In genomic region chr22:38462960-38463784, GRCh38 we compare ENCODE assay signal across 1 cellular context.
TF ChIP-seq lines count a peak whose summit lies in the region.

No MANE protein-coding gene starts in this region.

TF ChIP-seq in HepG2, 621 proteins besides CTCF, POLR2A, EP300 and RAD21 (continued from another document and continues in another):
- TF ChIP-seq ZNF292 (CRISPR knock-in tag; IDR thresholded peaks at IDR 0.05; ENCODE audit: borderline replicate concordance, low read depth) (no peak), PREB (CRISPR knock-in tag; IDR thresholded peaks at IDR 0.05) (no peak), CBX1 (IDR thresholded peaks at IDR 0.05; ENCODE audit: low read depth) (no peak), ZFP36L2 (CRISPR knock-in tag; IDR thresholded peaks at IDR 0.05) (no peak), TCF7 (IDR thresholded peaks at IDR 0.05; ENCODE audit: low read depth) (no peak), REL (CRISPR knock-in tag; conservative IDR thresholded peaks at IDR 0.05) (no peak), ZNF451 (CRISPR knock-in tag; IDR thresholded peaks at IDR 0.05) (no peak), TSC22D2 (CRISPR knock-in tag; IDR thresholded peaks at IDR 0.05; ENCODE audit: borderline replicate concordance) (peak; percentile 39; the same call in 1 of the 2 replicates), SNAPC2 (CRISPR knock-in tag; IDR thresholded peaks at IDR 0.05) (no peak), RFXANK (CRISPR knock-in tag; IDR thresholded peaks at IDR 0.05) (no peak), MATR3 (CRISPR knock-in tag; IDR thresholded peaks at IDR 0.05) (no peak), HMGA1 (CRISPR knock-in tag; conservative IDR thresholded peaks at IDR 0.05) (no peak), CBFB (CRISPR knock-in tag; IDR thresholded peaks at IDR 0.05) (0 out of 2 replicates have a peak, but pooled peaks have one; percentile 67), PTBP1 (IDR thresholded peaks at IDR 0.05; ENCODE audit: low read depth, low read length, poor library complexity, severe bottlenecking) (no peak), ZNF792 (CRISPR knock-in tag; IDR thresholded peaks at IDR 0.05) (no peak), HNF1B (CRISPR knock-in tag; IDR thresholded peaks at IDR 0.05) (no peak), EHMT2 (IDR thresholded peaks at IDR 0.05; ENCODE audit: borderline replicate concordance, low read depth, low read length) (no peak), ZNF17 (CRISPR knock-in tag; IDR thresholded peaks at IDR 0.05) (no peak), FOXO1 (CRISPR knock-in tag; IDR thresholded peaks at IDR 0.05) (peak; percentile 44; the same call in 1 of the 2 replicates), FOXJ3 (CRISPR knock-in tag; IDR thresholded peaks at IDR 0.05; ENCODE audit: borderline replicate concordance) (no peak), TOE1 (CRISPR knock-in tag; IDR thresholded peaks at IDR 0.05) (no peak), ZUFSP (CRISPR knock-in tag; IDR thresholded peaks at IDR 0.05; ENCODE audit: borderline replicate concordance) (no peak), ZNF350 (CRISPR knock-in tag; IDR thresholded peaks at IDR 0.05; ENCODE audit: borderline replicate concordance, low read depth) (no peak; the same call in 1 of the 2 replicates), ZNF205 (CRISPR knock-in tag; IDR thresholded peaks at IDR 0.05) (peak; percentile 81), RBM22 (optimal IDR thresholded peaks at IDR 0.05; ENCODE audit: low read length) (no peak), ZNF580 (CRISPR knock-in tag; IDR thresholded peaks at IDR 0.05; ENCODE audit: borderline replicate concordance, low read depth) (no peak), ZNF501 (CRISPR knock-in tag; IDR thresholded peaks at IDR 0.05) (peak; percentile 77), ZBTB42 (CRISPR knock-in tag; IDR thresholded peaks at IDR 0.05) (no peak), ZNF232 (CRISPR knock-in tag; IDR thresholded peaks at IDR 0.05; ENCODE audit: borderline replicate concordance) (peak; percentile 40; the same call in 1 of the 2 replicates), NCOA5 (CRISPR knock-in tag; IDR thresholded peaks at IDR 0.05) (no peak), MXD4 (CRISPR knock-in tag; IDR thresholded peaks at IDR 0.05) (no peak), ZNF776 (CRISPR knock-in tag; IDR thresholded peaks at IDR 0.05) (no peak), ZNF326 (CRISPR knock-in tag; IDR thresholded peaks at IDR 0.05; ENCODE audit: borderline replicate concordance) (no peak), GABPB1 (CRISPR knock-in tag; IDR thresholded peaks at IDR 0.05) (peak; percentile 68), STAG1 (CRISPR knock-in tag; IDR thresholded peaks at IDR 0.05) (no peak), HDAC2 (CRISPR knock-in tag; IDR thresholded peaks at IDR 0.05) (peak; percentile 44), ZNF652 (CRISPR knock-in tag; IDR thresholded peaks at IDR 0.05; ENCODE audit: borderline replicate concordance, low read depth) (peak; percentile 49; the same call in 1 of the 2 replicates)
- TF ChIP-seq, protein P1, sequence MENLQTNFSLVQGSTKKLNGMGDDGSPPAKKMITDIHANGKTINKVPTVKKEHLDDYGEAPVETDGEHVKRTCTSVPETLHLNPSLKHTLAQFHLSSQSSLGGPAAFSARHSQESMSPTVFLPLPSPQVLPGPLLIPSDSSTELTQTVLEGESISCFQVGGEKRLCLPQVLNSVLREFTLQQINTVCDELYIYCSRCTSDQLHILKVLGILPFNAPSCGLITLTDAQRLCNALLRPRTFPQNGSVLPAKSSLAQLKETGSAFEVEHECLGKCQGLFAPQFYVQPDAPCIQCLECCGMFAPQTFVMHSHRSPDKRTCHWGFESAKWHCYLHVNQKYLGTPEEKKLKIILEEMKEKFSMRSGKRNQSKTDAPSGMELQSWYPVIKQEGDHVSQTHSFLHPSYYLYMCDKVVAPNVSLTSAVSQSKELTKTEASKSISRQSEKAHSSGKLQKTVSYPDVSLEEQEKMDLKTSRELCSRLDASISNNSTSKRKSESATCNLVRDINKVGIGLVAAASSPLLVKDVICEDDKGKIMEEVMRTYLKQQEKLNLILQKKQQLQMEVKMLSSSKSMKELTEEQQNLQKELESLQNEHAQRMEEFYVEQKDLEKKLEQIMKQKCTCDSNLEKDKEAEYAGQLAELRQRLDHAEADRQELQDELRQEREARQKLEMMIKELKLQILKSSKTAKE (CRISPR knock-in tag; IDR thresholded peaks at IDR 0.05; ENCODE audit: borderline replicate concordance): no peak
- TF ChIP-seq, protein P2, sequence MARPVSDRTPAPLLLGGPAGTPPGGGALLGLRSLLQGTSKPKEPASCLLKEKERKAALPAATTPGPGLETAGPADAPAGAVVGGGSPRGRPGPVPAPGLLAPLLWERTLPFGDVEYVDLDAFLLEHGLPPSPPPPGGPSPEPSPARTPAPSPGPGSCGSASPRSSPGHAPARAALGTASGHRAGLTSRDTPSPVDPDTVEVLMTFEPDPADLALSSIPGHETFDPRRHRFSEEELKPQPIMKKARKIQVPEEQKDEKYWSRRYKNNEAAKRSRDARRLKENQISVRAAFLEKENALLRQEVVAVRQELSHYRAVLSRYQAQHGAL (CRISPR knock-in tag; IDR thresholded peaks at IDR 0.05; ENCODE audit: not compliant biosample characterization): no peak
- TF ChIP-seq, protein P3, sequence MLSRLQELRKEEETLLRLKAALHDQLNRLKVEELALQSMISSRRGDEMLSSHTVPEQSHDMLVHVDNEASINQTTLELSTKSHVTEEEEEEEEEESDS (CRISPR knock-in tag; IDR thresholded peaks at IDR 0.05; ENCODE audit: borderline replicate concordance): no peak
- TF ChIP-seq, protein P4, sequence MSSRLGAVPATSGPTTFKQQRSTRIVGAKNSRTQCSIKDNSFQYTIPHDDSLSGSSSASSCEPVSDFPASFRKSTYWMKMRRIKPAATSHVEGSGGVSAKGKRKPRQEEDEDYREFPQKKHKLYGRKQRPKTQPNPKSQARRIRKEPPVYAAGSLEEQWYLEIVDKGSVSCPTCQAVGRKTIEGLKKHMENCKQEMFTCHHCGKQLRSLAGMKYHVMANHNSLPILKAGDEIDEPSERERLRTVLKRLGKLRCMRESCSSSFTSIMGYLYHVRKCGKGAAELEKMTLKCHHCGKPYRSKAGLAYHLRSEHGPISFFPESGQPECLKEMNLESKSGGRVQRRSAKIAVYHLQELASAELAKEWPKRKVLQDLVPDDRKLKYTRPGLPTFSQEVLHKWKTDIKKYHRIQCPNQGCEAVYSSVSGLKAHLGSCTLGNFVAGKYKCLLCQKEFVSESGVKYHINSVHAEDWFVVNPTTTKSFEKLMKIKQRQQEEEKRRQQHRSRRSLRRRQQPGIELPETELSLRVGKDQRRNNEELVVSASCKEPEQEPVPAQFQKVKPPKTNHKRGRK (CRISPR knock-in tag; IDR thresholded peaks at IDR 0.05): no peak
- TF ChIP-seq, protein P5, sequence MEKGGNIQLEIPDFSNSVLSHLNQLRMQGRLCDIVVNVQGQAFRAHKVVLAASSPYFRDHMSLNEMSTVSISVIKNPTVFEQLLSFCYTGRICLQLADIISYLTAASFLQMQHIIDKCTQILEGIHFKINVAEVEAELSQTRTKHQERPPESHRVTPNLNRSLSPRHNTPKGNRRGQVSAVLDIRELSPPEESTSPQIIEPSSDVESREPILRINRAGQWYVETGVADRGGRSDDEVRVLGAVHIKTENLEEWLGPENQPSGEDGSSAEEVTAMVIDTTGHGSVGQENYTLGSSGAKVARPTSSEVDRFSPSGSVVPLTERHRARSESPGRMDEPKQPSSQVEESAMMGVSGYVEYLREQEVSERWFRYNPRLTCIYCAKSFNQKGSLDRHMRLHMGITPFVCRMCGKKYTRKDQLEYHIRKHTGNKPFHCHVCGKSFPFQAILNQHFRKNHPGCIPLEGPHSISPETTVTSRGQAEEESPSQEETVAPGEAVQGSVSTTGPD (CRISPR knock-in tag; IDR thresholded peaks at IDR 0.05): no peak
- TF ChIP-seq, protein P6, sequence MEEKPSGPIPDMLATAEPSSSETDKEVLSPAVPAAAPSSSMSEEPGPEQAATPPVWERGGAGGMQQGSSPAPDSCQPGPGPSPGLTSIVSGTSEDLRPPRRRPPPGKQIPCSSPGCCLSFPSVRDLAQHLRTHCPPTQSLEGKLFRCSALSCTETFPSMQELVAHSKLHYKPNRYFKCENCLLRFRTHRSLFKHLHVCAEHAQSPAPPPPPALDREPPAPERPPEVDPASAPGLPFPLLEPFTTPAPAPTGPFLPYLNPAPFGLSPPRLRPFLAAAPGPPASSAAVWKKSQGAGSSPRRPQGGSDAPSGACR (CRISPR knock-in tag; IDR thresholded peaks at IDR 0.05): no peak
- TF ChIP-seq, protein P7, sequence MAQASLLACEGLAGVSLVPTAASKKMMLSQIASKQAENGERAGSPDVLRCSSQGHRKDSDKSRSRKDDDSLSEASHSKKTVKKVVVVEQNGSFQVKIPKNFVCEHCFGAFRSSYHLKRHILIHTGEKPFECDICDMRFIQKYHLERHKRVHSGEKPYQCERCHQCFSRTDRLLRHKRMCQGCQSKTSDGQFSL (CRISPR knock-in tag; IDR thresholded peaks at IDR 0.05): peak; percentile 48; the same call in 1 of the 2 replicates
- TF ChIP-seq, protein P8, sequence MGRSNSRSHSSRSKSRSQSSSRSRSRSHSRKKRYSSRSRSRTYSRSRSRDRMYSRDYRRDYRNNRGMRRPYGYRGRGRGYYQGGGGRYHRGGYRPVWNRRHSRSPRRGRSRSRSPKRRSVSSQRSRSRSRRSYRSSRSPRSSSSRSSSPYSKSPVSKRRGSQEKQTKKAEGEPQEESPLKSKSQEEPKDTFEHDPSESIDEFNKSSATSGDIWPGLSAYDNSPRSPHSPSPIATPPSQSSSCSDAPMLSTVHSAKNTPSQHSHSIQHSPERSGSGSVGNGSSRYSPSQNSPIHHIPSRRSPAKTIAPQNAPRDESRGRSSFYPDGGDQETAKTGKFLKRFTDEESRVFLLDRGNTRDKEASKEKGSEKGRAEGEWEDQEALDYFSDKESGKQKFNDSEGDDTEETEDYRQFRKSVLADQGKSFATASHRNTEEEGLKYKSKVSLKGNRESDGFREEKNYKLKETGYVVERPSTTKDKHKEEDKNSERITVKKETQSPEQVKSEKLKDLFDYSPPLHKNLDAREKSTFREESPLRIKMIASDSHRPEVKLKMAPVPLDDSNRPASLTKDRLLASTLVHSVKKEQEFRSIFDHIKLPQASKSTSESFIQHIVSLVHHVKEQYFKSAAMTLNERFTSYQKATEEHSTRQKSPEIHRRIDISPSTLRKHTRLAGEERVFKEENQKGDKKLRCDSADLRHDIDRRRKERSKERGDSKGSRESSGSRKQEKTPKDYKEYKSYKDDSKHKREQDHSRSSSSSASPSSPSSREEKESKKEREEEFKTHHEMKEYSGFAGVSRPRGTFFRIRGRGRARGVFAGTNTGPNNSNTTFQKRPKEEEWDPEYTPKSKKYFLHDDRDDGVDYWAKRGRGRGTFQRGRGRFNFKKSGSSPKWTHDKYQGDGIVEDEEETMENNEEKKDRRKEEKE (IDR thresholded peaks at IDR 0.05): no peak
- TF ChIP-seq, protein P9, sequence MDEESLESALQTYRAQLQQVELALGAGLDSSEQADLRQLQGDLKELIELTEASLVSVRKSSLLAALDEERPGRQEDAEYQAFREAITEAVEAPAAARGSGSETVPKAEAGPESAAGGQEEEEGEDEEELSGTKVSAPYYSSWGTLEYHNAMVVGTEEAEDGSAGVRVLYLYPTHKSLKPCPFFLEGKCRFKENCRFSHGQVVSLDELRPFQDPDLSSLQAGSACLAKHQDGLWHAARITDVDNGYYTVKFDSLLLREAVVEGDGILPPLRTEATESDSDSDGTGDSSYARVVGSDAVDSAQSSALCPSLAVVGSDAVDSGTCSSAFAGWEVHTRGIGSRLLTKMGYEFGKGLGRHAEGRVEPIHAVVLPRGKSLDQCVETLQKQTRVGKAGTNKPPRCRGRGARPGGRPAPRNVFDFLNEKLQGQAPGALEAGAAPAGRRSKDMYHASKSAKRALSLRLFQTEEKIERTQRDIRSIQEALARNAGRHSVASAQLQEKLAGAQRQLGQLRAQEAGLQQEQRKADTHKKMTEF (CRISPR knock-in tag; IDR thresholded peaks at IDR 0.05): peak; percentile 65; the same call in 1 of the 2 replicates
- TF ChIP-seq, protein P10, sequence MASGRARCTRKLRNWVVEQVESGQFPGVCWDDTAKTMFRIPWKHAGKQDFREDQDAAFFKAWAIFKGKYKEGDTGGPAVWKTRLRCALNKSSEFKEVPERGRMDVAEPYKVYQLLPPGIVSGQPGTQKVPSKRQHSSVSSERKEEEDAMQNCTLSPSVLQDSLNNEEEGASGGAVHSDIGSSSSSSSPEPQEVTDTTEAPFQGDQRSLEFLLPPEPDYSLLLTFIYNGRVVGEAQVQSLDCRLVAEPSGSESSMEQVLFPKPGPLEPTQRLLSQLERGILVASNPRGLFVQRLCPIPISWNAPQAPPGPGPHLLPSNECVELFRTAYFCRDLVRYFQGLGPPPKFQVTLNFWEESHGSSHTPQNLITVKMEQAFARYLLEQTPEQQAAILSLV (CRISPR knock-in tag; IDR thresholded peaks at IDR 0.05; ENCODE audit: borderline replicate concordance): no peak
- TF ChIP-seq, protein P11, sequence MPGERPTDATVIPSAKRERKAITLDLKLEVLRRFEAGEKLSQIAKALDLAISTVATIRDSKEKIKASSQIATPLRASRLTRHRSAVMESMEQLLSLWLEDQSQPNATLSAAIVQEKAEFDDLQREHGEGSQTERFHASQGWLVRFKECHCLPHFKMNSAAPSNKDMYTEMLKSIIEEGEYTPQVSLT (CRISPR knock-in tag; IDR thresholded peaks at IDR 0.05; ENCODE audit: borderline replicate concordance, low read depth): no peak
